17 cellular contexts compared by ENCODE assay signal in the genomic region with DNA sequence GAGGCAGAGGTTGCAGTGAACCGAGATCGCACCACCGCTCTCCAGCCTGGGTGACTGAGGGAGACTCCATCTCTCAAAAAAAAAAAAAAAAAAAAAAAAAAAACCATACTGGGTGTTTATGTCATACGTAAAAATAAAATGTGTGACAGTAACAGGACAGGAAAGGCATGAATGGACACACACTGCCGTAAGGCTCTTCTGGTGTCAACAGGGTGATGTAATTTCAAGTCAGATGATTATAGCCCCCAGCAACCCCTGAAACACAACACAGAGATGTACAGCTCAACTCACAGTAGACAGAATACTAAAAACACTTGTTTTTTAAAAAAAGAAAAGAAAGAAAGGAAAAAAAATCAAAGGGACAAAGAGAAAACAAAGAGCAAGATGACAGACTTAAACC. TPM values are rescaled to one million over a fixed set of nuclear protein-coding genes. Genes with fewer than 3 reads are reported as not detected.
DNase-seq lines count a peak whose midpoint lies in the region; ATAC-seq and TF ChIP-seq lines count a peak whose summit lies in the region.
"Had no signal": no experiment of that assay in that cellular context is flagged by ENCODE, and none has a peak within 500 bp of the region (broad histone marks: within the 10 kb centered on the region; RNA-seq: fewer than 3 reads in every experiment).

No MANE protein-coding gene starts in this region.

- DNase-seq in activated naive CD4-positive, alpha-beta T cell treated with anti-CD3 and anti-CD28 coated beads for 36 hours: no peak
- no peak for DNase-seq in activated naive CD4-positive, alpha-beta T cell treated with anti-CD3 and anti-CD28 coated beads, Interleukin-2, amount 50 U/mL, for 16 hours
- DNase-seq in activated CD4-positive, alpha-beta memory T cell treated with anti-CD3 and anti-CD28 coated beads for 36 hours: no peak
- no peak for DNase-seq in endothelial cell (ENCODE audit: low spot score)
- DNase-seq in type B pancreatic cell (ENCODE audit: extremely low spot score, unreplicated experiment): no peak
- no peak for DNase-seq in MV-4-11 (lab: John Stamatoyannopoulos, UW)
- DNase-seq in caudate nucleus (lab: John Stamatoyannopoulos, UW): no peak
- DNase-seq: anterior cingulate cortex, foreskin fibroblast, MM.1S, NCI-H1694 treated with DMSO at 0.1 percent for 48 hours, SW 1271 had no signal

- no peaks in the 10 kb centered on the region for H3K9me3 Mint-ChIP-seq in activated naive CD4-positive, alpha-beta T cell treated with anti-CD3 and anti-CD28 coated beads for 36 hours
- H3K9me3 Mint-ChIP-seq in activated CD4-positive, alpha-beta memory T cell treated with anti-CD3 and anti-CD28 coated beads for 36 hours: no peaks in the 10 kb centered on the region
- H3K9me3 Mint-ChIP-seq in endothelial cell (ENCODE audit: unreplicated experiment) (no peaks in the 10 kb centered on the region), type B pancreatic cell (no peaks in the 10 kb centered on the region)

- peaks cover 9% of the 10 kb centered on the region for H3K36me3 Mint-ChIP-seq in activated naive CD4-positive, alpha-beta T cell treated with anti-CD3 and anti-CD28 coated beads for 36 hours (ENCODE audit: low read depth)
- H3K36me3 Mint-ChIP-seq in activated CD4-positive, alpha-beta memory T cell treated with anti-CD3 and anti-CD28 coated beads for 36 hours: peaks cover 36% of the 10 kb centered on the region
- H3K36me3 Mint-ChIP-seq in endothelial cell (ENCODE audit: low read depth, unreplicated experiment) (peaks cover 41% of the 10 kb centered on the region), type B pancreatic cell (peaks cover 15% of the 10 kb centered on the region)

- no peak overlapping the region for H3K27ac ChIP-seq in caudate nucleus (ENCODE audit: low read depth, low read length)
- H3K27ac ChIP-seq: neutrophil, right atrium auricular region had no signal

- peak overlapping the region; percentile 54 for H3K27ac Mint-ChIP-seq in activated naive CD4-positive, alpha-beta T cell treated with anti-CD3 and anti-CD28 coated beads for 36 hours
- peak overlapping the region; percentile 75 for H3K27ac Mint-ChIP-seq in activated CD4-positive, alpha-beta memory T cell treated with anti-CD3 and anti-CD28 coated beads for 36 hours
- H3K27ac Mint-ChIP-seq in endothelial cell (ENCODE audit: unreplicated experiment) (no peak overlapping the region), type B pancreatic cell (peak overlapping the region; percentile 55)

- TF ChIP-seq CTCF in endothelial cell (IDR thresholded peaks at IDR 0.05; ENCODE audit: unreplicated experiment) (no peak), type B pancreatic cell (conservative IDR thresholded peaks at IDR 0.05) (no peak)

- H3K4me1 Mint-ChIP-seq in activated naive CD4-positive, alpha-beta T cell treated with anti-CD3 and anti-CD28 coated beads for 36 hours (ENCODE audit: low read depth): peaks cover 9% of the 10 kb centered on the region
- H3K4me1 Mint-ChIP-seq in activated CD4-positive, alpha-beta memory T cell treated with anti-CD3 and anti-CD28 coated beads for 36 hours (ENCODE audit: low read depth): peaks cover 13% of the 10 kb centered on the region
- H3K4me1 Mint-ChIP-seq in endothelial cell (ENCODE audit: unreplicated experiment) (peaks cover 16% of the 10 kb centered on the region), type B pancreatic cell (ENCODE audit: unreplicated experiment) (no peaks in the 10 kb centered on the region)

- H3K27me3 Mint-ChIP-seq in activated naive CD4-positive, alpha-beta T cell treated with anti-CD3 and anti-CD28 coated beads for 36 hours (ENCODE audit: low read depth): no peaks in the 10 kb centered on the region
- H3K27me3 Mint-ChIP-seq in activated CD4-positive, alpha-beta memory T cell treated with anti-CD3 and anti-CD28 coated beads for 36 hours: no peaks in the 10 kb centered on the region
- H3K27me3 Mint-ChIP-seq in endothelial cell (ENCODE audit: unreplicated experiment): peaks cover 12% of the 10 kb centered on the region
- no peaks in the 10 kb centered on the region for H3K27me3 Mint-ChIP-seq in type B pancreatic cell

- intact Hi-C loops in activated naive CD4-positive, alpha-beta T cell treated with anti-CD3 and anti-CD28 coated beads for 36 hours (cut with micrococcal nuclease): no loop called here
- intact Hi-C loops in activated CD4-positive, alpha-beta memory T cell treated with anti-CD3 and anti-CD28 coated beads for 36 hours (cut with micrococcal nuclease): loop anchor here (2.0 kb wide), 1 partner anchor 20 kb away; no protein-coding TSS in a partner anchor

- no peak overlapping the region for H3K4me3 Mint-ChIP-seq in activated naive CD4-positive, alpha-beta T cell treated with anti-CD3 and anti-CD28 coated beads for 36 hours
- no peak overlapping the region for H3K4me3 Mint-ChIP-seq in activated CD4-positive, alpha-beta memory T cell treated with anti-CD3 and anti-CD28 coated beads for 36 hours
- H3K4me3 Mint-ChIP-seq in endothelial cell (ENCODE audit: unreplicated experiment) (peak overlapping the region; percentile 53), type B pancreatic cell (no peak overlapping the region)

- POLR2A ChIA-PET in activated CD4-positive, alpha-beta memory T cell treated with anti-CD3 and anti-CD28 coated beads for 36 hours (lab: Charles Lee): interaction anchor here (1.8 kb wide), 1 partner anchor 18 kb away, joined by 6 read pairs; no protein-coding TSS in a partner anchor

- ATAC-seq in HG02642 (IDR thresholded peaks at IDR 0.05; ENCODE audit: poor library complexity, unreplicated experiment): no peak

- CTCF ChIA-PET in activated naive CD4-positive, alpha-beta T cell treated with anti-CD3 and anti-CD28 coated beads for 36 hours (lab: Charles Lee): interaction anchor here (0.9 kb wide), 1 partner anchor 46 kb away, joined by 3 read pairs; no protein-coding TSS in a partner anchor
- CTCF ChIA-PET in activated CD4-positive, alpha-beta memory T cell treated with anti-CD3 and anti-CD28 coated beads for 36 hours (lab: Charles Lee): interaction anchor here (0.7 to 2.2 kb wide), 4 partner anchors 17 to 73 kb away, joined by 3 to 7 read pairs (median 6); a partner anchor contains a TSS

RNA-seq across cellular contexts. Expression of a gene that starts 22.2 kb away (rescaled TPM):
- total RNA-seq in activated naive CD4-positive, alpha-beta T cell treated with anti-CD3 and anti-CD28 coated beads for 36 hours: 100 to 1,000 TPM; 100 TPM
- 100 to 1,000 TPM; 110 to 112 TPM for total RNA-seq in activated CD4-positive, alpha-beta memory T cell treated with anti-CD3 and anti-CD28 coated beads for 36 hours
- total RNA-seq in endothelial cell (ENCODE audit: unreplicated experiment) (76.7 TPM), type B pancreatic cell (ENCODE audit: low replicate concordance) (119 and 133 TPM in 2 replicates)

RNA-seq across cellular contexts. Expression of a gene that starts 28.7 kb away (rescaled TPM):
- total RNA-seq in activated naive CD4-positive, alpha-beta T cell treated with anti-CD3 and anti-CD28 coated beads for 36 hours: 1 to 10 TPM; 7.5 to 8.3 TPM
- 1 to 10 TPM; 7.3 to 7.4 TPM for total RNA-seq in activated CD4-positive, alpha-beta memory T cell treated with anti-CD3 and anti-CD28 coated beads for 36 hours
- total RNA-seq in endothelial cell (ENCODE audit: unreplicated experiment) (0.36 TPM), type B pancreatic cell (ENCODE audit: low replicate concordance) (2.6 and 10.2 TPM in 2 replicates)
- total RNA-seq: G401 had no signal

RNA-seq across cellular contexts. Expression of a gene that starts 34.0 kb away (rescaled TPM):
- total RNA-seq in activated naive CD4-positive, alpha-beta T cell treated with anti-CD3 and anti-CD28 coated beads for 36 hours: under 1 TPM in 1 of 2 experiments, not detected in 1; 0.31 TPM
- total RNA-seq in activated CD4-positive, alpha-beta memory T cell treated with anti-CD3 and anti-CD28 coated beads for 36 hours: under 1 TPM; 0.39 to 0.59 TPM
- total RNA-seq in endothelial cell (ENCODE audit: unreplicated experiment) (not detected), type B pancreatic cell (ENCODE audit: low replicate concordance) (1.2 TPM in 1 of 2 replicates, not detected in the other)
- total RNA-seq: cerebellum, right atrium auricular region had no signal

RNA-seq across cellular contexts. Expression of a gene that starts 54.9 kb away (rescaled TPM):
- 10 to 100 TPM; 41.4 to 42.0 TPM for total RNA-seq in activated naive CD4-positive, alpha-beta T cell treated with anti-CD3 and anti-CD28 coated beads for 36 hours
- 10 to 100 TPM; 62.1 to 63.8 TPM for total RNA-seq in activated CD4-positive, alpha-beta memory T cell treated with anti-CD3 and anti-CD28 coated beads for 36 hours
- total RNA-seq in endothelial cell (ENCODE audit: unreplicated experiment): 88.2 TPM
- 65.5 and 74.0 TPM in 2 replicates for total RNA-seq in type B pancreatic cell (ENCODE audit: low replicate concordance)

RNA-seq across cellular contexts. Expression of a gene that starts 55.4 kb away (rescaled TPM):
- total RNA-seq in activated naive CD4-positive, alpha-beta T cell treated with anti-CD3 and anti-CD28 coated beads for 36 hours: 100 to 1,000 TPM; 104 to 115 TPM
- total RNA-seq in activated CD4-positive, alpha-beta memory T cell treated with anti-CD3 and anti-CD28 coated beads for 36 hours: 100 to 1,000 TPM; 134 to 138 TPM
- total RNA-seq in endothelial cell (ENCODE audit: unreplicated experiment): 40.9 TPM
- 60.0 and 75.2 TPM in 2 replicates for total RNA-seq in type B pancreatic cell (ENCODE audit: low replicate concordance)
